ENCODE assay signal across 21 cellular contexts in genomic region chr6:41726876-41727275, GRCh38. TPM values are rescaled to one million over a fixed set of nuclear protein-coding genes. Genes with fewer than 3 reads are reported as not detected.
DNase-seq lines count a peak whose midpoint lies in the region; ATAC-seq and TF ChIP-seq lines count a peak whose summit lies in the region.
"Had no signal": no experiment of that assay in that cellular context is flagged by ENCODE, and none has a peak within 500 bp of the region (broad histone marks: within the 10 kb centered on the region; RNA-seq: fewer than 3 reads in every experiment).

No MANE protein-coding gene starts in this region.

- H3K18ac ChIP-seq in trophoblast cell (ENCODE audit: low read length) = no peak overlapping the region

- H3K27me3 Mint-ChIP-seq in activated T-cell treated with anti-CD3 and anti-CD28 coated beads, Interleukin-2, amount 50 U/mL, for 4 hours (ENCODE audit: low read depth) = no peaks in the 10 kb centered on the region
- no peaks in the 10 kb centered on the region for H3K27me3 Mint-ChIP-seq in CD4-positive, alpha-beta T cell
- H3K27me3 Mint-ChIP-seq in dendritic cell treated with granulocyte-macrophage colony-stimulating factor and Interleukin-4, amounts not matched to agents 40 ng/mL and 50 ng/mL, for 4 days = no peaks in the 10 kb centered on the region

- no peak for TF ChIP-seq EP300 in tibial nerve (IDR thresholded peaks at IDR 0.05)

- no CpG with 5 or more reads among the region's 7 CpGs for WGBS in trophoblast cell (ENCODE audit: extremely low coverage, insufficient coverage, insufficient read length)
- 66 to 74% methylated on average over 5 to 7 of the region's 7 CpGs for WGBS in tibial nerve, 2 donors

- no peak overlapping the region for H2BK12ac ChIP-seq in trophoblast cell (ENCODE audit: low read length)

- H2BK5ac ChIP-seq in trophoblast cell (ENCODE audit: low read depth, low read length, poor library complexity) = no peak overlapping the region

- peak overlapping the region; percentile 29 for H2BK120ac ChIP-seq in trophoblast cell (ENCODE audit: insufficient read depth, low read length, poor library complexity)

- H3K4me1 Mint-ChIP-seq in activated T-cell treated with anti-CD3 and anti-CD28 coated beads, Interleukin-2, amount 50 U/mL, for 4 hours (ENCODE audit: low read depth) = peaks cover 58% of the 10 kb centered on the region
- peaks cover 32% of the 10 kb centered on the region for H3K4me1 Mint-ChIP-seq in CD4-positive, alpha-beta T cell (ENCODE audit: low read depth)
- peaks cover 94% of the 10 kb centered on the region for H3K4me1 Mint-ChIP-seq in dendritic cell treated with granulocyte-macrophage colony-stimulating factor and Interleukin-4, amounts not matched to agents 40 ng/mL and 50 ng/mL, for 4 days (ENCODE audit: low read depth)

- no peak overlapping the region for H3K14ac ChIP-seq in trophoblast cell (ENCODE audit: low read length)

- H3K79me1 ChIP-seq in trophoblast cell (ENCODE audit: low read length) = peaks cover 9% of the 10 kb centered on the region

- H2AK5ac ChIP-seq in trophoblast cell (ENCODE audit: low read length) = no peak overlapping the region

- H3K4me1 ChIP-seq in trophoblast cell (ENCODE audit: control insufficient read depth in 1 of 2, insufficient read depth in 2 of 2, low read length in 2 of 2) (peaks cover 19 to 24% of the 10 kb centered on the region in 2 experiments), tibial nerve (peaks cover 3 to 80% (median 43%) of the 10 kb centered on the region in 4 donors)

- DNase-seq in activated T-cell treated with anti-CD3 and anti-CD28 coated beads, Interleukin-2, amount 50 U/mL, for 4 hours = no peak
- DNase-seq in activated T-cell treated with anti-CD3 and anti-CD28 coated beads for 4 hours (no peak), trophoblast cell (no peak), tibial nerve (ENCODE audit: low spot score in 2 of 2) (no peak), NCI-H82 treated with DMSO at 0.1 percent for 48 hours (lab: John Stamatoyannopoulos, UW; ENCODE audit: unreplicated experiment) (no peak), NCI-H2196 (lab: John Stamatoyannopoulos, UW; ENCODE audit: unreplicated experiment) (no peak)
- no peak for DNase-seq in CD4-positive, alpha-beta T cell
- DNase-seq: activated CD4-positive, alpha-beta T cell treated with anti-CD3 and anti-CD28 coated beads for 48 hours; adrenal gland; CD8-positive, alpha-beta T cell; DMS79 treated with DMSO at 0.1 percent for 48 hours; effector CD8-positive, alpha-beta T cell; esophagus squamous epithelium; MG63; tibial artery had no signal

- H3K4me2 ChIP-seq in trophoblast cell (ENCODE audit: low read length) = no peak overlapping the region
- H3K4me2 ChIP-seq: smooth muscle cell had no signal

- TF ChIP-seq POLR2A in tibial nerve (IDR thresholded peaks at IDR 0.05) = no peak

- no peaks in the 10 kb centered on the region for H3K9me3 Mint-ChIP-seq in activated T-cell treated with anti-CD3 and anti-CD28 coated beads, Interleukin-2, amount 50 U/mL, for 4 hours
- H3K9me3 Mint-ChIP-seq in CD4-positive, alpha-beta T cell = no peaks in the 10 kb centered on the region
- H3K9me3 Mint-ChIP-seq in dendritic cell treated with granulocyte-macrophage colony-stimulating factor and Interleukin-4, amounts not matched to agents 40 ng/mL and 50 ng/mL, for 4 days = no peaks in the 10 kb centered on the region
- H3K9me3 Mint-ChIP-seq: CD8-positive, alpha-beta T cell had no signal

- H3K27me3 ChIP-seq in CD4-positive, alpha-beta T cell (ENCODE audit: control insufficient read depth, insufficient read depth, low read length) = no peaks in the 10 kb centered on the region
- H3K27me3 ChIP-seq in trophoblast cell (ENCODE audit: insufficient read depth, low read length) (no peaks in the 10 kb centered on the region), tibial nerve (no peaks in the 10 kb centered on the region)
- H3K27me3 ChIP-seq: adrenal gland, esophagus squamous epithelium, MG63, tibial artery had no signal

- H3K79me2 ChIP-seq in trophoblast cell (ENCODE audit: control insufficient read depth, insufficient read depth, low read length, poor library complexity) = peaks cover 3% of the 10 kb centered on the region

- H2AFZ ChIP-seq in trophoblast cell (ENCODE audit: insufficient read depth, low read length, poor library complexity) = no peak overlapping the region

- TF ChIP-seq CTCF in CD4-positive, alpha-beta T cell (IDR thresholded peaks at IDR 0.05) = no peak
- no peak for TF ChIP-seq CTCF in tibial nerve (IDR thresholded peaks at IDR 0.05)

- no peak overlapping the region for H3K27ac ChIP-seq in CD4-positive, alpha-beta T cell (ENCODE audit: low read depth, low read length)
- H3K27ac ChIP-seq in trophoblast cell (ENCODE audit: low read depth, low read length) = peak overlapping the region; percentile 27
- H3K27ac ChIP-seq in tibial nerve = peak overlapping the region in 1 of 4 donors; percentile 32
- H3K27ac ChIP-seq: adrenal gland, tibial artery had no signal

- no peak overlapping the region for H4K91ac ChIP-seq in trophoblast cell (ENCODE audit: low read depth, low read length)

- POLR2A ChIA-PET in CD4-positive, alpha-beta T cell (lab: Charles Lee) = no interaction called here

- intact Hi-C loops in CD4-positive, alpha-beta T cell (cut with DNase I, micrococcal nuclease) = no loop called here
- intact Hi-C loops in dendritic cell treated with granulocyte-macrophage colony-stimulating factor and Interleukin-4, amounts not matched to agents 40 ng/mL and 50 ng/mL, for 4 days (cut with micrococcal nuclease) = no loop called here

- peak overlapping the region; percentile 59 for H3K4me3 Mint-ChIP-seq in activated T-cell treated with anti-CD3 and anti-CD28 coated beads, Interleukin-2, amount 50 U/mL, for 4 hours
- H3K4me3 Mint-ChIP-seq in CD4-positive, alpha-beta T cell = peak overlapping the region; percentile 25
- H3K4me3 Mint-ChIP-seq in dendritic cell treated with granulocyte-macrophage colony-stimulating factor and Interleukin-4, amounts not matched to agents 40 ng/mL and 50 ng/mL, for 4 days = no peak overlapping the region
- H3K4me3 Mint-ChIP-seq: CD8-positive, alpha-beta T cell had no signal

- peak overlapping the region; percentile 0 for H3K4ac ChIP-seq in trophoblast cell (ENCODE audit: low read depth, low read length)

- H3K27ac Mint-ChIP-seq in CD4-positive, alpha-beta T cell = no peak overlapping the region
- H3K27ac Mint-ChIP-seq in dendritic cell treated with granulocyte-macrophage colony-stimulating factor and Interleukin-4, amounts not matched to agents 40 ng/mL and 50 ng/mL, for 4 days = peak overlapping the region; percentile 67
- H3K27ac Mint-ChIP-seq: CD8-positive, alpha-beta T cell had no signal

- H3K9ac ChIP-seq in trophoblast cell (ENCODE audit: low read length) = no peak overlapping the region

- H3K36me3 ChIP-seq in trophoblast cell (ENCODE audit: control insufficient read depth in 1 of 2, insufficient read depth in 2 of 2, low read length in 2 of 2) (no peaks in the 10 kb centered on the region), tibial nerve (peaks cover 0 to 10% (median 0%) of the 10 kb centered on the region in 3 donors)
- H3K36me3 ChIP-seq: adrenal gland, MG63, tibial artery had no signal

- no peak overlapping the region for H4K12ac ChIP-seq in trophoblast cell (ENCODE audit: low read depth, low read length)

- no peak for ATAC-seq in activated T-cell treated with anti-CD3 and anti-CD28 coated beads, Interleukin-2, amount 50 U/mL, for 4 hours
- no peak for ATAC-seq in CD4-positive, alpha-beta T cell (ENCODE audit: poor library complexity)
- ATAC-seq: CD8-positive, alpha-beta T cell had no signal

- no peak overlapping the region for H3K4me3 ChIP-seq in trophoblast cell (ENCODE audit: low read depth, low read length)
- H3K4me3 ChIP-seq in tibial nerve = no peak overlapping the region
- H3K4me3 ChIP-seq: adrenal gland, esophagus squamous epithelium, lung, MG63, smooth muscle cell, tibial artery had no signal

- no peak overlapping the region for H4K8ac ChIP-seq in trophoblast cell (ENCODE audit: low read depth, low read length)

- peaks cover 3% of the 10 kb centered on the region for H3K36me3 Mint-ChIP-seq in activated T-cell treated with anti-CD3 and anti-CD28 coated beads, Interleukin-2, amount 50 U/mL, for 4 hours (ENCODE audit: insufficient read depth)
- H3K36me3 Mint-ChIP-seq in CD4-positive, alpha-beta T cell (ENCODE audit: low read depth) = no peaks in the 10 kb centered on the region
- H3K36me3 Mint-ChIP-seq in dendritic cell treated with granulocyte-macrophage colony-stimulating factor and Interleukin-4, amounts not matched to agents 40 ng/mL and 50 ng/mL, for 4 days (ENCODE audit: low read depth) = peaks cover 35% of the 10 kb centered on the region
- H3K36me3 Mint-ChIP-seq: CD8-positive, alpha-beta T cell had no signal

- H3K9me3 ChIP-seq in CD4-positive, alpha-beta T cell (ENCODE audit: control insufficient read depth, low read length) = no peaks in the 10 kb centered on the region
- no peaks in the 10 kb centered on the region for H3K9me3 ChIP-seq in trophoblast cell (ENCODE audit: insufficient read depth, low read depth, low read length)
- H3K9me3 ChIP-seq in tibial nerve = no peaks in the 10 kb centered on the region
- H3K9me3 ChIP-seq: adrenal gland, esophagus squamous epithelium, MG63, tibial artery had no signal

- CTCF ChIA-PET in CD4-positive, alpha-beta T cell (lab: Charles Lee) = no interaction called here

- no peak overlapping the region for H3K23ac ChIP-seq in trophoblast cell (ENCODE audit: low read length)

RNA-seq across cellular contexts. Expression of gene TFEB, which starts 8.5 kb away (rescaled TPM):
- 10 to 100 TPM in 2 of 3 donors, 1 to 10 TPM in 1; 7.6 to 15.4 (median 10.8) TPM for total RNA-seq in activated T-cell treated with anti-CD3 and anti-CD28 coated beads, Interleukin-2, amount 50 U/mL, for 4 hours
- total RNA-seq in CD4-positive, alpha-beta T cell = 10 to 100 TPM; 23.8 to 24.1 TPM
- polyA plus RNA-seq in trophoblast cell (2013) = 25.4 and 27.9 TPM in 2 replicates
- total RNA-seq in tibial nerve = 10 to 100 TPM; 19.2 to 28.8 (median 20.6) TPM

RNA-seq across cellular contexts. Expression of gene PGC, which starts 20.3 kb away (rescaled TPM):
- under 1 TPM; 0.14 to 0.38 (median 0.24) TPM for total RNA-seq in activated T-cell treated with anti-CD3 and anti-CD28 coated beads, Interleukin-2, amount 50 U/mL, for 4 hours
- total RNA-seq in CD4-positive, alpha-beta T cell = not detected
- polyA plus RNA-seq in trophoblast cell (2013) = 14.2 and 17.6 TPM in 2 replicates
- total RNA-seq in tibial nerve = not detected
- total RNA-seq: A673; CD8-positive, alpha-beta T cell; glomerular endothelial cell; posterior vena cava; smooth muscle cell had no signal
- polyA plus RNA-seq: smooth muscle cell had no signal

RNA-seq across cellular contexts. Expression of gene FRS3, which starts 52.8 kb away (rescaled TPM):
- total RNA-seq in activated T-cell treated with anti-CD3 and anti-CD28 coated beads, Interleukin-2, amount 50 U/mL, for 4 hours = 1 to 10 TPM; 4.7 to 7.4 (median 5.3) TPM
- total RNA-seq in CD4-positive, alpha-beta T cell = 1 to 10 TPM; 4.6 to 5.4 TPM
- 3.6 and 4.1 TPM in 2 replicates for polyA plus RNA-seq in trophoblast cell (2013)
- total RNA-seq in tibial nerve = 10 to 100 TPM in 2 of 4 donors, 1 to 10 TPM in 2; 4.4 to 11.4 (median 7.5) TPM

RNA-seq across cellular contexts. Expression of gene PRICKLE4, which starts 53.7 kb away (rescaled TPM):
- total RNA-seq in activated T-cell treated with anti-CD3 and anti-CD28 coated beads, Interleukin-2, amount 50 U/mL, for 4 hours = not detected
- total RNA-seq in CD4-positive, alpha-beta T cell = not detected
- 0.29 and 0.36 TPM in 2 replicates for polyA plus RNA-seq in trophoblast cell (2013)
- 10 to 100 TPM; 15.5 to 38.4 (median 23.0) TPM for total RNA-seq in tibial nerve
- total RNA-seq: A673; CD8-positive, alpha-beta T cell had no signal
- polyA plus RNA-seq: smooth muscle cell had no signal
